ENCODE assay signal across 1 cellular context in genomic region chr5:172409477-172409876, GRCh38. TPM values are rescaled to one million over a fixed set of nuclear protein-coding genes. Genes with fewer than 3 reads are reported as not detected.
"Had no signal": no experiment of that assay in that cellular context is flagged by ENCODE, and none has a peak within 500 bp of the region (broad histone marks: within the 10 kb centered on the region; RNA-seq: fewer than 3 reads in every experiment).

No MANE protein-coding gene starts in this region.

RNA-seq across cellular contexts. Expression of gene SH3PXD2B, which starts 44.8 kb away (rescaled TPM):
- polyA plus RNA-seq: IgD-negative memory B cell had no signal
